ENCODE assay signal across 11 cellular contexts in genomic region chr13:73943137-73943964, GRCh38.
DNase-seq lines count a peak whose midpoint lies in the region; ATAC-seq, FAIRE-seq and TF ChIP-seq lines count a peak whose summit lies in the region.
"Had no signal": no experiment of that assay in that cellular context is flagged by ENCODE, and none has a peak within 500 bp of the region (broad histone marks: within the 10 kb centered on the region; RNA-seq: fewer than 3 reads in every experiment).

No MANE protein-coding gene starts in this region.

- no peak for TF ChIP-seq CTCF in fibroblast of the aortic adventitia (IDR thresholded peaks at IDR 0.05; ENCODE audit: insufficient read depth, low read length)

- FAIRE-seq in GM18507 (lab: Jason Lieb, UNC), result peak; percentile 26

- DNase-seq in GM18507 (ENCODE audit: extremely low spot score, insufficient read length, low read depth) (no peak), fibroblast of the aortic adventitia (ENCODE audit: low read depth) (peak; percentile 18), NCI-H446 (lab: John Stamatoyannopoulos, UW) (no peak), LoVo (ENCODE audit: low spot score) (no peak), kidney tubule cell (ENCODE audit: low spot score) (no peak)
- no peak for DNase-seq in stimulated activated CD4-positive, alpha-beta T cell treated with anti-CD3 and anti-CD28 coated beads, Interleukin-15, amount 100 ng/mL, for 24 hours
- DNase-seq: anterior cingulate cortex, head of caudate nucleus, SJCRH30 had no signal

- ATAC-seq in GM19455 (IDR thresholded peaks at IDR 0.05; ENCODE audit: unreplicated experiment), result peak; percentile 93
- ATAC-seq in HG03432 (IDR thresholded peaks at IDR 0.05; ENCODE audit: unreplicated experiment), result peak; percentile 76

- no peak overlapping the region for H3K4me3 ChIP-seq in fibroblast of the aortic adventitia (ENCODE audit: low read depth, low read length)
- H3K4me3 ChIP-seq: SJCRH30 had no signal
